In genomic region chr1:10692401-10693021, GRCh38 we compare ENCODE assay signal across 8 cellular contexts.
DNase-seq lines count a peak whose midpoint lies in the region; ATAC-seq and TF ChIP-seq lines count a peak whose summit lies in the region.

No MANE protein-coding gene starts in this region.

- TF ChIP-seq POLR2A in testis (IDR thresholded peaks at IDR 0.05): no peak

- H3K36me3 Mint-ChIP-seq in nephron progenitor cell (ENCODE audit: low read depth) (no peaks in the 10 kb centered on the region), type B pancreatic cell (no peaks in the 10 kb centered on the region)

- WGBS in testis, 2 donors: 75 to 82% methylated on average over 11 to 13 of the region's 13 CpGs

- DNase-seq in CD1c-positive myeloid dendritic cell (ENCODE audit: extremely low spot score): peak; percentile 36
- peak; percentile 84 for DNase-seq in HT-29 (ENCODE audit: low spot score)
- peak; percentile 46 for DNase-seq in UCSD-AML1 (lab: John Stamatoyannopoulos, UW; ENCODE audit: unreplicated experiment)
- peak; percentile 58 for DNase-seq in central memory CD4-positive, alpha-beta T cell
- peak; percentile 59 for DNase-seq in nephron progenitor cell
- no peak for DNase-seq in type B pancreatic cell (ENCODE audit: extremely low spot score, unreplicated experiment)
- DNase-seq in testis: no peak

- intact Hi-C loops in testis (cut with DNase I; ENCODE audit: low total_unique reads): no loop called here

- H3K9me3 ChIP-seq in testis: no peaks in the 10 kb centered on the region

- no peak overlapping the region for H3K27ac ChIP-seq in testis

- no peak overlapping the region for H3K27ac Mint-ChIP-seq in nephron progenitor cell
- H3K27ac Mint-ChIP-seq in type B pancreatic cell: peak overlapping the region; percentile 84

- no peak overlapping the region for H3K4me3 ChIP-seq in testis

- H3K9me3 Mint-ChIP-seq in nephron progenitor cell (no peaks in the 10 kb centered on the region), type B pancreatic cell (no peaks in the 10 kb centered on the region)

- no peaks in the 10 kb centered on the region for H3K36me3 ChIP-seq in testis (ENCODE audit: low read depth, missing control alignments)

- H3K27me3 Mint-ChIP-seq in nephron progenitor cell (ENCODE audit: low read depth, poor library complexity) (peaks cover 71% of the 10 kb centered on the region), type B pancreatic cell (peaks cover 40% of the 10 kb centered on the region)

- no peak for ATAC-seq in HG02678 (IDR thresholded peaks at IDR 0.05; ENCODE audit: unreplicated experiment)

- H3K4me1 Mint-ChIP-seq in nephron progenitor cell (peaks cover 42% of the 10 kb centered on the region), type B pancreatic cell (ENCODE audit: unreplicated experiment) (peaks cover 22% of the 10 kb centered on the region)

- H3K27me3 ChIP-seq in testis: no peaks in the 10 kb centered on the region

- no peaks in the 10 kb centered on the region for H3K4me1 ChIP-seq in testis

- TF ChIP-seq CTCF in nephron progenitor cell (IDR thresholded peaks at IDR 0.05) (peak; percentile 24), type B pancreatic cell (conservative IDR thresholded peaks at IDR 0.05) (peak; percentile 60), testis (IDR thresholded peaks at IDR 0.05) (peak in 1 of 3 experiments; percentile 31)

- H3K4me3 Mint-ChIP-seq in nephron progenitor cell (peak overlapping the region; percentile 81), type B pancreatic cell (peak overlapping the region; percentile 90)

Comparison
In these comparisons a context has a peak if more than half of its experiments do, and no peak if none do; other contexts are left out.
1. DNase-seq: peak in CD1c-positive myeloid dendritic cell (single experiment), HT-29 (single experiment), UCSD-AML1 (single experiment), central memory CD4-positive, alpha-beta T cell (single experiment) and nephron progenitor cell (single experiment); none in type B pancreatic cell (single experiment) and testis (single experiment).